Comparison of ENCODE assay signal across 1 cellular context in the genomic region with DNA sequence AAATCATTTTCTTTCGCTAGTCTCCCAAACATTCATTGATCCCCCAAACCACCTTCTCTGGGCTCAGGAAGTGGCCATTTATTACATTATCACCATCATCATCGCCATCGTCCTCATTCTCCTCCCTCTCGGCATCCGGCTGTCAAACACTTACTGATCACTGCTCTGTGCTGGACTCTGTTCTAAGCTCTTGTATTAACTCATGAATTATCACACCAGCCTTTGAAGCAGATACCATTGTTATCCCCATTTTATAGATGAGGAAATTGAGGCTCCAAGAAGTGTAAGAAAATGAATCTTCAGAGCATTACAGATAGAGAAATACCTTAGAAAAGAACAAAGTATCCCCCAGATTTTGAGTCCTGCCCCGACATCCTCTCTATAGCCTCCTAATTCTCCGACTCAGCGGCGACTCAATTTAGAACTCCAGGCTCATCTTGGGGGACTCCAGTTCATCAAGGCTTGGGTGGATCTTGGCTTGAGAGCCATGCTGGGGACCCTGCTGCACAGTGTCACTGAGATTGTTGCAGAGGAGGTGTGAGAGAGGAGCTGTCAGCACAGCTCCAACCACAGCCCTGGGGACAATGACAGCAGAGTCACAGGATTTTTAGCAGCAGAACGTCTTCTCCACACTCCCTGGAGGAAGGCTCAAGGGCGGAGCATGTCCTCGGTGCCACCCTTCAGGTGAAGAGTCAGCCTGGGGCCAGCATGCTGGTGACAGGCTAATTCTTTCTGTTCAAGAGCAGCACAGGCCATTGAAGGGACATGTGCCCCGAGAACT.
TF ChIP-seq lines count a peak whose summit lies in the region.

No MANE protein-coding gene starts in this region.

TF ChIP-seq in HepG2, 621 proteins besides CTCF, POLR2A, EP300 and RAD21 (continued from another document):
- TF ChIP-seq U2AF2 (IDR thresholded peaks at IDR 0.05; ENCODE audit: low read depth, low read length) (no peak), SUZ12 (IDR thresholded peaks at IDR 0.05; ENCODE audit: low read depth, low read length) (no peak), NR2F2 (IDR thresholded peaks at IDR 0.05; ENCODE audit: borderline replicate concordance, low read depth) (no peak), ZNF589 (CRISPR knock-in tag; conservative IDR thresholded peaks at IDR 0.05) (no peak), NR2F1 (CRISPR knock-in tag; IDR thresholded peaks at IDR 0.05) (0 out of 4 replicates have a peak, but pooled peaks of 1 of the 2 experiments have one; percentile 2), GTF2F1 (IDR thresholded peaks at IDR 0.05; ENCODE audit: low read length) (no peak), ZFP90 (CRISPR knock-in tag; IDR thresholded peaks at IDR 0.05; ENCODE audit: borderline replicate concordance) (no peak), ZZZ3 (CRISPR knock-in tag; IDR thresholded peaks at IDR 0.05; ENCODE audit: borderline replicate concordance) (no peak), PHB2 (IDR thresholded peaks at IDR 0.05; ENCODE audit: partially characterized antibody) (no peak), CREB1 (IDR thresholded peaks at IDR 0.05) (no peak), CREB1 (CRISPR knock-in tag; IDR thresholded peaks at IDR 0.05) (no peak), ZNF547 (CRISPR knock-in tag; IDR thresholded peaks at IDR 0.05) (no peak), NCOA1 (CRISPR knock-in tag; IDR thresholded peaks at IDR 0.05) (no peak), MED13 (CRISPR knock-in tag; IDR thresholded peaks at IDR 0.05) (no peak)
